Comparison of ENCODE assay signal across 1 cellular context in the genomic region with DNA sequence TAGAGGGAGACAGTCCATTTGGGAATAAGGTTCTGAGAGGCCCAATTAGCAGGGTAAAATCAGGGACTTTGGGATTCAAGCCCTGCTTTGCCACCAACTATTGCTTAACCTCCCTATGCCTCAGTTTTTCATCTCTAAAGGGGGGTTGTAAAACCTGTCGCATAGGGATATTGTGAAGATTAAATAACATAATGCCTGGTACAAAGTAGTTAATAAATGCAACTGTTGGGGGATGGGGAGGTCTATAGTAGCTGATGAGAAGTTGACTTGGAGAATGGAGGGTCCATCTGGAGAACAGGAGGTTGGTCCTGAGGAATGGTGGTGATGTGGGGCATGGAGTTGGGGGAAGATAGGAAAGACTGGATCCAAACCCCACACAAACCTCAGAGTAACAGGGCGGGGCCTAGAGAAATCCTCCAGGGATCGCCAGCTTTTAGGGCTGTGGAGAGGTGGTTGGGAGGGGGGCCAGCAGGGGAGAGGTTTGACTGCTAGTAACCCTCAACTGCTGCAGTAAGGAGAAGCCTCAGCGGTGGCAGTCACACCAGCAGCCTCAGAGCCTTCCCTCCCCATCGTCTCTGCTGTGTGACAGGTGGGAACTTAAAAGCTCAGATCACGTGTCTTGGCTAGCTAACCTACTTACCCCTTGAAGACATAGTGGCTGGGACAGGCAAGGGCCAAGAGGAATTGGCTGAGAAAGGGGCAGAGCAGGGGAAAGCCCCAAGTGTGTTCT.
TF ChIP-seq lines count a peak whose summit lies in the region.

No MANE protein-coding gene starts in this region.

TF ChIP-seq in IMR-90, 13 proteins besides CTCF, POLR2A, EP300 and RAD21:
- no peak for TF ChIP-seq CEBPB (IDR thresholded peaks at IDR 0.05; ENCODE audit: low read depth, low read length)
- no peak for TF ChIP-seq RFX5 (IDR thresholded peaks at IDR 0.05; ENCODE audit: low read depth, low read length)
- no peak for TF ChIP-seq MXI1 (IDR thresholded peaks at IDR 0.05; ENCODE audit: borderline replicate concordance, low read depth, low read length)
- TF ChIP-seq USF2 (IDR thresholded peaks at IDR 0.05; ENCODE audit: low read depth, low read length), result no peak
- TF ChIP-seq NFE2L2 (IDR thresholded peaks at IDR 0.05; ENCODE audit: low read depth, low read length), result no peak
- TF ChIP-seq FOS (IDR thresholded peaks at IDR 0.05; ENCODE audit: low read depth, low read length), result no peak
- no peak for TF ChIP-seq RCOR1 (IDR thresholded peaks at IDR 0.05; ENCODE audit: insufficient replicate concordance, low read length)
- TF ChIP-seq MAFK (IDR thresholded peaks at IDR 0.05; ENCODE audit: low read depth, low read length), result no peak
- TF ChIP-seq BHLHE40 (IDR thresholded peaks at IDR 0.05; ENCODE audit: low read depth, low read length), result no peak
- TF ChIP-seq SMC3 (IDR thresholded peaks at IDR 0.05; ENCODE audit: low read depth, low read length), result no peak
- TF ChIP-seq, protein P1, sequence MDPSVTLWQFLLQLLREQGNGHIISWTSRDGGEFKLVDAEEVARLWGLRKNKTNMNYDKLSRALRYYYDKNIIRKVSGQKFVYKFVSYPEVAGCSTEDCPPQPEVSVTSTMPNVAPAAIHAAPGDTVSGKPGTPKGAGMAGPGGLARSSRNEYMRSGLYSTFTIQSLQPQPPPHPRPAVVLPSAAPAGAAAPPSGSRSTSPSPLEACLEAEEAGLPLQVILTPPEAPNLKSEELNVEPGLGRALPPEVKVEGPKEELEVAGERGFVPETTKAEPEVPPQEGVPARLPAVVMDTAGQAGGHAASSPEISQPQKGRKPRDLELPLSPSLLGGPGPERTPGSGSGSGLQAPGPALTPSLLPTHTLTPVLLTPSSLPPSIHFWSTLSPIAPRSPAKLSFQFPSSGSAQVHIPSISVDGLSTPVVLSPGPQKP (IDR thresholded peaks at IDR 0.05; ENCODE audit: borderline replicate concordance, low read depth, low read length), result no peak
- no peak for TF ChIP-seq MAZ (IDR thresholded peaks at IDR 0.05; ENCODE audit: borderline replicate concordance, low read depth, low read length)
